In genomic region chr10:69124558-69125121, GRCh38 we compare ENCODE assay signal across 8 cellular contexts. TPM values are rescaled to one million over a fixed set of nuclear protein-coding genes. Genes with fewer than 3 reads are reported as not detected.
DNase-seq lines count a peak whose midpoint lies in the region; ATAC-seq, FAIRE-seq and TF ChIP-seq lines count a peak whose summit lies in the region.

No MANE protein-coding gene starts in this region.

- in situ Hi-C loops in K562 (cut with MboI), result no loop called here

- peaks cover 11% of the 10 kb centered on the region for H3K4me1 Mint-ChIP-seq in T-helper 17 cell

- no peak for TF ChIP-seq POLR2A in K562 (conservative IDR thresholded peaks at IDR 0.05)

- TF ChIP-seq EP300 in Ishikawa (IDR thresholded peaks at IDR 0.05; ENCODE audit: borderline replicate concordance), result 0 out of 2 replicates have a peak, but pooled peaks have one; percentile 13
- no peak for TF ChIP-seq EP300 in K562 (IDR thresholded peaks at IDR 0.05; ENCODE audit: low read length)

- H3K27me3 ChIP-seq in K562 (ENCODE audit: control insufficient read depth in 2 of 2, insufficient read depth in 2 of 2, low read length in 2 of 2) (no peaks in the 10 kb centered on the region), iPS-18a (ENCODE audit: control insufficient read depth, insufficient read depth, low read length) (no peaks in the 10 kb centered on the region), skeletal muscle satellite cell (ENCODE audit: control insufficient read depth, insufficient read depth, low read length) (no peaks in the 10 kb centered on the region)

- BruUV-seq in K562 (replicated peaks; lab: Mats Ljungman, UMichigan), result no TSS peak

- TF ChIP-seq RAD21 in Ishikawa (IDR thresholded peaks at IDR 0.05; ENCODE audit: low read depth) (no peak), K562 (CRISPR knock-in tag; conservative IDR thresholded peaks at IDR 0.05 in 1 of 2, IDR thresholded peaks at IDR 0.05 in 1 of 2) (0 out of 4 replicates have a peak, but pooled peaks of 1 of the 2 experiments have one; percentile 9)

- H3K9me1 ChIP-seq in K562 (ENCODE audit: control insufficient read depth, insufficient read depth, low read length), result no peaks in the 10 kb centered on the region

- 0% methylated on average over 25 of the region's 25 CpGs for WGBS in K562 (ENCODE audit: insufficient coverage, low coverage, missing lambda C conversion rate)

- no peaks in the 10 kb centered on the region for H3K36me3 Mint-ChIP-seq in T-helper 17 cell (ENCODE audit: low read depth)

- peak overlapping the region; percentile 92 for H3K27ac Mint-ChIP-seq in T-helper 17 cell

- H3K36me3 ChIP-seq in K562 (ENCODE audit: control insufficient read depth, insufficient read depth, low read length) (peaks cover 3% of the 10 kb centered on the region; the same call in 1 of the 3 replicates), iPS-18a (ENCODE audit: control insufficient read depth, low read depth, low read length) (no peaks in the 10 kb centered on the region), skeletal muscle satellite cell (ENCODE audit: insufficient read depth, low read length) (no peaks in the 10 kb centered on the region)

- TF ChIP-seq CTCF in K562 (IDR thresholded peaks at IDR 0.05 in 2 of 3, conservative IDR thresholded peaks at IDR 0.05 in 1 of 3; ENCODE audit: insufficient read depth in 2 of 3, low read depth in 1 of 3, low read length in 3 of 3), result no peak

- peak overlapping the region; percentile 66 for H2AFZ ChIP-seq in K562 (ENCODE audit: low read depth, low read length)

- intact Hi-C loops in K562 (cut with micrococcal nuclease), result loop anchor here (1.0 to 5.0 kb wide), 3 partner anchors 36 to 93 kb away; partner anchors contain the start of gene SRGN

- peak overlapping the region; percentile 90 for H3K27ac ChIP-seq in K562 (ENCODE audit: extremely low read depth, low read depth, low read length)
- H3K27ac ChIP-seq in iPS-18a (ENCODE audit: low read length), result no peak overlapping the region

- peak overlapping the region; percentile 84 for H3K4me3 ChIP-seq in K562
- peak overlapping the region; percentile 98 for H3K4me3 ChIP-seq in iPS-18a (ENCODE audit: low read length)
- peak overlapping the region; percentile 91 for H3K4me3 ChIP-seq in skeletal muscle satellite cell (ENCODE audit: low read length)

- peak overlapping the region; percentile 90 to 94 for H3K9ac ChIP-seq in K562 (ENCODE audit: insufficient read depth in 1 of 2, low read depth in 2 of 2, low read length in 2 of 2)
- H3K9ac ChIP-seq in iPS-18a (ENCODE audit: low read length), result peak overlapping the region; percentile 70
- peak overlapping the region; percentile 96 for H3K9ac ChIP-seq in skeletal muscle satellite cell (ENCODE audit: low read depth, low read length)

- peak; percentile 31 for ATAC-seq in GM21717 (IDR thresholded peaks at IDR 0.05; ENCODE audit: unreplicated experiment)
- ATAC-seq in T-helper 17 cell, result no peak
- ATAC-seq in K562, result peak; percentile 31

- H3K9me3 ChIP-seq in T-helper 17 cell (ENCODE audit: control insufficient read depth, low read length, poor library complexity, severe bottlenecking), result no peaks in the 10 kb centered on the region
- no peaks in the 10 kb centered on the region for H3K9me3 ChIP-seq in K562 (replicated peaks; ENCODE audit: control insufficient read depth, insufficient read depth, low read depth, low read length)
- no peaks in the 10 kb centered on the region for H3K9me3 ChIP-seq in iPS-18a (ENCODE audit: control insufficient read depth, low read depth, low read length)
- no peaks in the 10 kb centered on the region for H3K9me3 ChIP-seq in skeletal muscle satellite cell (replicated peaks; ENCODE audit: low read length)

- CTCF ChIA-PET in K562 (lab: Yijun Ruan, JAX; ENCODE audit: low intra/inter-chr PET ratio), result interaction anchor here (2.1 kb wide), 1 partner anchor 119 kb away, joined by 16 read pairs; no protein-coding TSS in a partner anchor

- H3K4me2 ChIP-seq in K562 (ENCODE audit: insufficient read depth, low read length), result peak overlapping the region; percentile 97
- H3K4me2 ChIP-seq in skeletal muscle satellite cell (ENCODE audit: low read length), result peak overlapping the region; percentile 78

- DNase-seq in EL (peak; percentile 77), T-helper 17 cell (peak in 2 of 3 donors; percentile 28), K562 (ENCODE audit: extremely low read depth in 1 of 4, low spot score in 3 of 4) (peak in 3 of 4 experiments; percentile 20 to 78 (median 72)), NCI-H2196 (lab: John Stamatoyannopoulos, UW; ENCODE audit: unreplicated experiment) (no peak)

- H3K4me1 ChIP-seq in K562 (replicated peaks in 1 of 2; ENCODE audit: control insufficient read depth in 2 of 2, insufficient read depth in 2 of 2, low read length in 2 of 2) (peaks cover 10 to 12% of the 10 kb centered on the region in 2 experiments; a peak in 3 of 5 replicates), iPS-18a (ENCODE audit: control insufficient read depth, low read depth, low read length) (no peaks in the 10 kb centered on the region), skeletal muscle satellite cell (ENCODE audit: control insufficient read depth, insufficient read depth, low read length) (peaks cover 13% of the 10 kb centered on the region)

- POLR2A ChIA-PET in K562 (lab: Yijun Ruan, JAX), result interaction anchor here (0.6 to 1.5 kb wide), 21 partner anchors 8 to 344 kb away, joined by 3 to 9 read pairs (median 3); partner anchors contain the start of genes KIFBP, SRGN and SUPV3L1

- H3K27me3 Mint-ChIP-seq in T-helper 17 cell, result no peaks in the 10 kb centered on the region

- peak overlapping the region; percentile 95 for H3K4me3 Mint-ChIP-seq in T-helper 17 cell

- peaks cover 56% of the 10 kb centered on the region for H3K79me2 ChIP-seq in K562 (ENCODE audit: control insufficient read depth, insufficient read depth, low read length)

- FAIRE-seq in K562 (lab: Jason Lieb, UNC), result peak; percentile 82

- H4K20me1 ChIP-seq in K562 (replicated peaks; ENCODE audit: control insufficient read depth, insufficient read depth, low read length), result no peaks in the 10 kb centered on the region

RNA-seq across cellular contexts. Expression of gene VPS26A, which starts 0.7 kb away (rescaled TPM):
- 10 to 100 TPM; 28.7 to 36.7 TPM for total RNA-seq in T-helper 17 cell
- 5.9 and 44.1 TPM in 2 replicates for total RNA-seq in K562 (2011; cell fraction: chromatin; rRNA removed; ENCODE audit: low replicate concordance)
- 3.3 and 5.4 TPM in 2 replicates for total RNA-seq in K562 (2011; cell fraction: nucleolus; rRNA removed)
- 12.9 and 27.5 TPM in 2 replicates for total RNA-seq in K562 (2011; cell fraction: nucleoplasm; rRNA removed)
- total RNA-seq in K562 (2014; rRNA removed), result 41.7 and 47.1 TPM in 2 replicates
- total RNA-seq in K562 (2014; rRNA removed; fragmentation: Illumina TruSeq; extraction: Trizol), result 61.6 and 78.9 TPM in 2 replicates
- total RNA-seq in K562 (2015; rRNA removed; fragmentation: Illumina TruSeq; extraction: Trizol), result 52.7 and 58.7 TPM in 2 replicates
- 80.9 and 83.1 TPM in 2 replicates for total RNA-seq in K562 (2021)
- 36.9 and 64.0 TPM in 2 replicates for polyA plus RNA-seq in K562 (2011; rRNA removed)
- polyA plus RNA-seq in K562 (2011; cell fraction: cytosol; rRNA removed), result 4.7 and 13.5 TPM in 2 replicates
- polyA plus RNA-seq in K562 (2011; cell fraction: nucleus; rRNA removed), result 4.1 and 7.3 TPM in 2 replicates
- 70.0 and 81.1 TPM in 2 replicates for polyA plus RNA-seq in K562 (2012)
- 81.9 and 85.9 TPM in 2 replicates for polyA plus RNA-seq in K562 (2014; fragmentation: Illumina TruSeq; extraction: Trizol)
- polyA plus RNA-seq in K562 (2014; fragmentation: Nextera tagmentation; extraction: Ambion mirVana), result 100 to 1,000 TPM; 117 to 137 TPM
- 63.2 and 69.3 TPM in 2 replicates for polyA plus RNA-seq in K562 (2014; rRNA removed)
- 40.8 and 41.4 TPM in 2 replicates for polyA minus RNA-seq in K562 (2011; rRNA and poly(A)+ RNA removed)
- polyA minus RNA-seq in K562 (2011; cell fraction: cytosol; rRNA and poly(A)+ RNA removed), result 18.8 and 21.5 TPM in 2 replicates
- polyA minus RNA-seq in K562 (2011; cell fraction: nucleus; rRNA and poly(A)+ RNA removed), result 2.8 and 6.4 TPM in 2 replicates
- 19.0 and 32.7 TPM in 2 replicates for total RNA-seq in skeletal muscle satellite cell (2012; rRNA removed)

RNA-seq across cellular contexts. Expression of gene SRGN, which starts 36.7 kb away (rescaled TPM):
- total RNA-seq in T-helper 17 cell, result 100 to 1,000 TPM; 382 to 467 TPM
- 88.1 and 137 TPM in 2 replicates for total RNA-seq in K562 (2011; cell fraction: chromatin; rRNA removed; ENCODE audit: low replicate concordance)
- total RNA-seq in K562 (2011; cell fraction: nucleolus; rRNA removed), result 154 and 205 TPM in 2 replicates
- total RNA-seq in K562 (2011; cell fraction: nucleoplasm; rRNA removed), result 184 and 200 TPM in 2 replicates
- 147 and 180 TPM in 2 replicates for total RNA-seq in K562 (2014; rRNA removed)
- total RNA-seq in K562 (2014; rRNA removed; fragmentation: Illumina TruSeq; extraction: Trizol), result 256 and 289 TPM in 2 replicates
- total RNA-seq in K562 (2015; rRNA removed; fragmentation: Illumina TruSeq; extraction: Trizol), result 149 and 165 TPM in 2 replicates
- 173 and 193 TPM in 2 replicates for total RNA-seq in K562 (2021)
- 124 and 136 TPM in 2 replicates for polyA plus RNA-seq in K562 (2011; rRNA removed)
- polyA plus RNA-seq in K562 (2011; cell fraction: cytosol; rRNA removed), result 61.8 and 105 TPM in 2 replicates
- polyA plus RNA-seq in K562 (2011; cell fraction: nucleus; rRNA removed), result 20.2 and 32.5 TPM in 2 replicates
- 208 and 216 TPM in 2 replicates for polyA plus RNA-seq in K562 (2012)
- polyA plus RNA-seq in K562 (2014; fragmentation: Illumina TruSeq; extraction: Trizol), result 259 and 284 TPM in 2 replicates
- 100 to 1,000 TPM; 275 to 304 TPM for polyA plus RNA-seq in K562 (2014; fragmentation: Nextera tagmentation; extraction: Ambion mirVana)
- 169 and 189 TPM in 2 replicates for polyA plus RNA-seq in K562 (2014; rRNA removed)
- 80.5 and 89.5 TPM in 2 replicates for polyA minus RNA-seq in K562 (2011; rRNA and poly(A)+ RNA removed)
- 42.2 and 44.1 TPM in 2 replicates for polyA minus RNA-seq in K562 (2011; cell fraction: cytosol; rRNA and poly(A)+ RNA removed)
- polyA minus RNA-seq in K562 (2011; cell fraction: nucleus; rRNA and poly(A)+ RNA removed), result 5.8 and 12.2 TPM in 2 replicates
- total RNA-seq in skeletal muscle satellite cell (2012; rRNA removed), result 183 and 286 TPM in 2 replicates

RNA-seq across cellular contexts. Expression of gene SUPV3L1, which starts 55.4 kb away (rescaled TPM):
- total RNA-seq in T-helper 17 cell (10 to 100 TPM; 42.2 to 64.1 TPM), K562 (2014; rRNA removed) (69.9 and 81.4 TPM in 2 replicates), K562 (2014; rRNA removed; fragmentation: Illumina TruSeq; extraction: Trizol) (97.2 and 109 TPM in 2 replicates), K562 (2015; rRNA removed; fragmentation: Illumina TruSeq; extraction: Trizol) (84.7 and 85.0 TPM in 2 replicates), K562 (2021) (92.6 and 103 TPM in 2 replicates)
- total RNA-seq in K562 (2011; cell fraction: chromatin; rRNA removed; ENCODE audit: low replicate concordance), result 72.0 and 118 TPM in 2 replicates
- total RNA-seq in K562 (2011; cell fraction: nucleolus; rRNA removed), result 52.4 and 53.4 TPM in 2 replicates
- total RNA-seq in K562 (2011; cell fraction: nucleoplasm; rRNA removed), result 71.7 and 77.1 TPM in 2 replicates
- polyA plus RNA-seq in K562 (2011; rRNA removed) (83.3 and 94.8 TPM in 2 replicates), K562 (2014; fragmentation: Illumina TruSeq; extraction: Trizol) (116 and 156 TPM in 2 replicates), K562 (2014; fragmentation: Nextera tagmentation; extraction: Ambion mirVana) (10 to 100 TPM; 45.2 to 66.1 TPM), K562 (2014; rRNA removed) (93.3 and 106 TPM in 2 replicates)
- polyA plus RNA-seq in K562 (2011; cell fraction: cytosol; rRNA removed), result 51.6 and 77.5 TPM in 2 replicates
- 58.7 and 70.3 TPM in 2 replicates for polyA plus RNA-seq in K562 (2011; cell fraction: nucleus; rRNA removed)
- 57.6 and 58.4 TPM in 2 replicates for polyA plus RNA-seq in K562 (2012)
- 241 and 312 TPM in 2 replicates for polyA minus RNA-seq in K562 (2011; rRNA and poly(A)+ RNA removed)
- 89.6 and 115 TPM in 2 replicates for polyA minus RNA-seq in K562 (2011; cell fraction: cytosol; rRNA and poly(A)+ RNA removed)
- polyA minus RNA-seq in K562 (2011; cell fraction: nucleus; rRNA and poly(A)+ RNA removed), result 27.6 and 48.0 TPM in 2 replicates
- total RNA-seq in skeletal muscle satellite cell (2012; rRNA removed), result 29.1 and 29.7 TPM in 2 replicates
